8 cellular contexts compared by ENCODE assay signal in genomic region chr6:135182993-135183531, GRCh38. TPM values are rescaled to one million over a fixed set of nuclear protein-coding genes. Genes with fewer than 3 reads are reported as not detected.
DNase-seq lines count a peak whose midpoint lies in the region; ATAC-seq and TF ChIP-seq lines count a peak whose summit lies in the region.

No MANE protein-coding gene starts in this region.

- no peak for TF ChIP-seq EP300 in esophagus muscularis mucosa (IDR thresholded peaks at IDR 0.05)

- peaks cover 24 to 37% (median 33%) of the 10 kb centered on the region in 4 donors for H3K4me1 ChIP-seq in esophagus muscularis mucosa
- peaks cover 3% of the 10 kb centered on the region for H3K4me1 ChIP-seq in urinary bladder (ENCODE audit: insufficient read depth)

- no peaks in the 10 kb centered on the region for H3K9me3 Mint-ChIP-seq in activated CD8-positive, alpha-beta T cell treated with anti-CD3 and anti-CD28 coated beads, Interleukin-2, amount 10 ng/mL, durations not matched to agents 7 days and 5 days (ENCODE audit: insufficient read depth)
- H3K9me3 Mint-ChIP-seq in osteocyte (ENCODE audit: unreplicated experiment), result no peaks in the 10 kb centered on the region

- ATAC-seq in GM18508 (IDR thresholded peaks at IDR 0.05; ENCODE audit: insufficient read depth, unreplicated experiment) (peak; percentile 39), HG02798 (IDR thresholded peaks at IDR 0.05; ENCODE audit: poor library complexity, unreplicated experiment) (peak; percentile 54)
- ATAC-seq in activated CD8-positive, alpha-beta T cell treated with anti-CD3 and anti-CD28 coated beads, Interleukin-2, amount 10 ng/mL, durations not matched to agents 7 days and 5 days, result peak; percentile 50

- H3K4me1 Mint-ChIP-seq in activated CD8-positive, alpha-beta T cell treated with anti-CD3 and anti-CD28 coated beads, Interleukin-2, amount 10 ng/mL, durations not matched to agents 7 days and 5 days (ENCODE audit: low read depth), result peaks cover 33% of the 10 kb centered on the region
- peaks cover 25% of the 10 kb centered on the region for H3K4me1 Mint-ChIP-seq in osteocyte (ENCODE audit: unreplicated experiment)

- peak overlapping the region; percentile 96 for H3K4me3 Mint-ChIP-seq in activated CD8-positive, alpha-beta T cell treated with anti-CD3 and anti-CD28 coated beads, Interleukin-2, amount 10 ng/mL, durations not matched to agents 7 days and 5 days
- peak overlapping the region; percentile 81 for H3K4me3 Mint-ChIP-seq in osteocyte (ENCODE audit: unreplicated experiment)

- H3K36me3 Mint-ChIP-seq in activated CD8-positive, alpha-beta T cell treated with anti-CD3 and anti-CD28 coated beads, Interleukin-2, amount 10 ng/mL, durations not matched to agents 7 days and 5 days (ENCODE audit: low read depth), result peaks cover 16% of the 10 kb centered on the region
- no peaks in the 10 kb centered on the region for H3K36me3 Mint-ChIP-seq in osteocyte (ENCODE audit: unreplicated experiment)

- no peak for TF ChIP-seq CTCF in esophagus muscularis mucosa (IDR thresholded peaks at IDR 0.05)
- no peak for TF ChIP-seq CTCF in osteocyte (IDR thresholded peaks at IDR 0.05)

- no peaks in the 10 kb centered on the region for H3K27me3 Mint-ChIP-seq in activated CD8-positive, alpha-beta T cell treated with anti-CD3 and anti-CD28 coated beads, Interleukin-2, amount 10 ng/mL, durations not matched to agents 7 days and 5 days (ENCODE audit: low read depth)
- peaks cover 5% of the 10 kb centered on the region for H3K27me3 Mint-ChIP-seq in osteocyte (ENCODE audit: unreplicated experiment)

- H3K36me3 ChIP-seq in esophagus muscularis mucosa (no peaks in the 10 kb centered on the region), urinary bladder (ENCODE audit: insufficient read depth) (no peaks in the 10 kb centered on the region)

- peak overlapping the region; percentile 89 for H3K27ac Mint-ChIP-seq in activated CD8-positive, alpha-beta T cell treated with anti-CD3 and anti-CD28 coated beads, Interleukin-2, amount 10 ng/mL, durations not matched to agents 7 days and 5 days
- H3K27ac Mint-ChIP-seq in osteocyte (ENCODE audit: unreplicated experiment), result no peak overlapping the region

- H3K27ac ChIP-seq in esophagus muscularis mucosa (replicated peaks in 1 of 4) (no peak overlapping the region), urinary bladder (ENCODE audit: low read depth) (no peak overlapping the region)

- H3K4me3 ChIP-seq in esophagus muscularis mucosa (peak overlapping the region; percentile 59 to 76 (median 61)), urinary bladder (ENCODE audit: low read depth, low read length) (peak overlapping the region; percentile 62)

- H3K9me3 ChIP-seq in esophagus muscularis mucosa, result no peaks in the 10 kb centered on the region

- WGBS in esophagus muscularis mucosa, result 3% methylated on average over 15 of the region's 33 CpGs
- 1% methylated on average over 33 of the region's 33 CpGs for WGBS in urinary bladder

- CTCF ChIA-PET in activated CD8-positive, alpha-beta T cell treated with anti-CD3 and anti-CD28 coated beads, Interleukin-2, amount 10 ng/mL, durations not matched to agents 7 days and 5 days (lab: Charles Lee), result interaction anchor here (0.7 to 11.7 kb wide), 26 partner anchors 9 to 256 kb away, joined by 3 to 165 read pairs (median 6); partner anchors contain the start of gene HBS1L

- peaks cover 4 to 59% (median 46%) of the 10 kb centered on the region in 4 donors for H3K27me3 ChIP-seq in esophagus muscularis mucosa

- intact Hi-C loops in esophagus muscularis mucosa (cut with DNase I), result no loop called here

- peak; percentile 47 for DNase-seq in NCI-H2107 (lab: John Stamatoyannopoulos, UW)
- peak; percentile 81 for DNase-seq in activated CD8-positive, alpha-beta T cell treated with anti-CD3 and anti-CD28 coated beads, Interleukin-2, amount 10 ng/mL, durations not matched to agents 7 days and 5 days
- DNase-seq in esophagus muscularis mucosa (ENCODE audit: extremely low spot score), result no peak
- no peak for DNase-seq in osteocyte (ENCODE audit: extremely low spot score, unreplicated experiment)
- no peak for DNase-seq in globus pallidus (ENCODE audit: low spot score)

- no peak for TF ChIP-seq POLR2A in esophagus muscularis mucosa (IDR thresholded peaks at IDR 0.05; ENCODE audit: low read depth)

- POLR2A ChIA-PET in activated CD8-positive, alpha-beta T cell treated with anti-CD3 and anti-CD28 coated beads, Interleukin-2, amount 10 ng/mL, durations not matched to agents 7 days and 5 days (lab: Charles Lee), result interaction anchor here (0.8 to 9.1 kb wide), 14 partner anchors 18 to 128 kb away, joined by 3 to 212 read pairs (median 8); partner anchors contain the start of gene HBS1L

RNA-seq across cellular contexts. Expression of gene MYB, which starts 2.0 kb away (rescaled TPM):
- 1 to 10 TPM; 7.5 to 8.2 TPM for total RNA-seq in activated CD8-positive, alpha-beta T cell treated with anti-CD3 and anti-CD28 coated beads, Interleukin-2, amount 10 ng/mL, durations not matched to agents 7 days and 5 days
- total RNA-seq in esophagus muscularis mucosa, result under 1 TPM; 0.29 to 0.83 (median 0.50) TPM
- 0.83 and 0.86 TPM in 2 replicates for total RNA-seq in osteocyte
- total RNA-seq in urinary bladder, result 2.1 TPM
- 0.18 TPM for polyA plus RNA-seq in urinary bladder

Comparison
In these comparisons a context has a peak if more than half of its experiments do, and no peak if none do; other contexts are left out.
1. DNase-seq: peak in NCI-H2107 (single experiment) and activated CD8-positive, alpha-beta T cell treated with anti-CD3 and anti-CD28 coated beads, Interleukin-2, amount 10 ng/mL, durations not matched to agents 7 days and 5 days (single experiment); none in esophagus muscularis mucosa (single experiment), osteocyte (single experiment) and globus pallidus (single experiment).
2. Peak in every context shown above with its lines, with median percentiles within 50 percentile points of each other: ATAC-seq.